10 cellular contexts compared by ENCODE assay signal in genomic region chr14:70664698-70665447, GRCh38. TPM values are rescaled to one million over a fixed set of nuclear protein-coding genes. Genes with fewer than 3 reads are reported as not detected.
A peak's percentile ranks its signal among the peaks of the same experiment; 100 is the strongest.
DNase-seq lines count a peak whose midpoint lies in the region; ATAC-seq and TF ChIP-seq lines count a peak whose summit lies in the region.
"Had no signal": no experiment of that assay in that cellular context is flagged by ENCODE, and none has a peak within 500 bp of the region (broad histone marks: within the 10 kb centered on the region; RNA-seq: fewer than 3 reads in every experiment).

No MANE protein-coding gene starts in this region.

- no peaks in the 10 kb centered on the region for H3K27me3 ChIP-seq in thymus (ENCODE audit: control insufficient read depth, insufficient read depth)

- peaks cover 23% of the 10 kb centered on the region for H3K4me1 ChIP-seq in thymus (ENCODE audit: control insufficient read depth, insufficient read depth, low read length)

- TF ChIP-seq CTCF in GM20000 (IDR thresholded peaks at IDR 0.05; ENCODE audit: extremely low read depth, missing control alignments) = no peak

- H3K4me3 ChIP-seq in thymus (ENCODE audit: low read length) = no peak overlapping the region

- peaks cover 40% of the 10 kb centered on the region for H3K36me3 Mint-ChIP-seq in activated CD4-positive, alpha-beta T cell treated with anti-CD3 and anti-CD28 coated beads, Interleukin-2, amount 10 ng/mL, durations not matched to agents 7 days and 5 days (ENCODE audit: low read depth)
- peaks cover 14% of the 10 kb centered on the region for H3K36me3 Mint-ChIP-seq in activated naive CD8-positive, alpha-beta T cell treated with anti-CD3 and anti-CD28 coated beads for 36 hours

- peak; percentile 7 for ATAC-seq in HG02970 (IDR thresholded peaks at IDR 0.05; ENCODE audit: low FRiP score, unreplicated experiment)
- ATAC-seq: effector memory CD8-positive, alpha-beta T cell had no signal

- no peaks in the 10 kb centered on the region for H3K9me3 ChIP-seq in thymus (ENCODE audit: control insufficient read depth)

- CTCF ChIA-PET in activated CD4-positive, alpha-beta T cell treated with anti-CD3 and anti-CD28 coated beads, Interleukin-2, amount 10 ng/mL, durations not matched to agents 7 days and 5 days (lab: Charles Lee) = interaction anchor here (0.6 kb wide), 1 partner anchor 44 kb away, joined by 5 read pairs; no protein-coding TSS in a partner anchor

- H3K4me1 Mint-ChIP-seq in activated CD4-positive, alpha-beta T cell treated with anti-CD3 and anti-CD28 coated beads, Interleukin-2, amount 10 ng/mL, durations not matched to agents 7 days and 5 days = peaks cover 67% of the 10 kb centered on the region
- H3K4me1 Mint-ChIP-seq in activated naive CD8-positive, alpha-beta T cell treated with anti-CD3 and anti-CD28 coated beads for 36 hours = peaks cover 63% of the 10 kb centered on the region

- POLR2A ChIA-PET in activated CD4-positive, alpha-beta T cell treated with anti-CD3 and anti-CD28 coated beads, Interleukin-2, amount 10 ng/mL, durations not matched to agents 7 days and 5 days (lab: Charles Lee) = no interaction called here

- H3K27ac ChIP-seq in thymus (ENCODE audit: low read depth) = peak overlapping the region; percentile 15

- H3K27ac Mint-ChIP-seq in activated CD4-positive, alpha-beta T cell treated with anti-CD3 and anti-CD28 coated beads, Interleukin-2, amount 10 ng/mL, durations not matched to agents 7 days and 5 days = peak overlapping the region; percentile 46
- H3K27ac Mint-ChIP-seq in activated naive CD8-positive, alpha-beta T cell treated with anti-CD3 and anti-CD28 coated beads for 36 hours = peak overlapping the region; percentile 84
- H3K27ac Mint-ChIP-seq: effector memory CD8-positive, alpha-beta T cell had no signal

- no peaks in the 10 kb centered on the region for H3K9me3 Mint-ChIP-seq in activated CD4-positive, alpha-beta T cell treated with anti-CD3 and anti-CD28 coated beads, Interleukin-2, amount 10 ng/mL, durations not matched to agents 7 days and 5 days
- no peaks in the 10 kb centered on the region for H3K9me3 Mint-ChIP-seq in activated naive CD8-positive, alpha-beta T cell treated with anti-CD3 and anti-CD28 coated beads for 36 hours
- H3K9me3 Mint-ChIP-seq: effector memory CD8-positive, alpha-beta T cell had no signal

- no peak overlapping the region for H3K4me3 Mint-ChIP-seq in activated CD4-positive, alpha-beta T cell treated with anti-CD3 and anti-CD28 coated beads, Interleukin-2, amount 10 ng/mL, durations not matched to agents 7 days and 5 days
- no peak overlapping the region for H3K4me3 Mint-ChIP-seq in activated naive CD8-positive, alpha-beta T cell treated with anti-CD3 and anti-CD28 coated beads for 36 hours
- H3K4me3 Mint-ChIP-seq: effector memory CD8-positive, alpha-beta T cell had no signal

- no peaks in the 10 kb centered on the region for H3K36me3 ChIP-seq in thymus (ENCODE audit: control insufficient read depth, insufficient read depth)

- H3K27me3 Mint-ChIP-seq in activated CD4-positive, alpha-beta T cell treated with anti-CD3 and anti-CD28 coated beads, Interleukin-2, amount 10 ng/mL, durations not matched to agents 7 days and 5 days = no peaks in the 10 kb centered on the region
- no peaks in the 10 kb centered on the region for H3K27me3 Mint-ChIP-seq in activated naive CD8-positive, alpha-beta T cell treated with anti-CD3 and anti-CD28 coated beads for 36 hours
- H3K27me3 Mint-ChIP-seq: effector memory CD8-positive, alpha-beta T cell had no signal

- 88% methylated on average over 6 of the region's 6 CpGs for WGBS in thymus

- no peak for DNase-seq in activated CD4-positive, alpha-beta T cell treated with anti-CD3 and anti-CD28 coated beads, Interleukin-2, amount 10 ng/mL, durations not matched to agents 7 days and 5 days
- DNase-seq in activated CD4-positive, alpha-beta T cell treated with anti-CD3 and anti-CD28 coated beads for 1 hour = no peak
- no peak for DNase-seq in activated naive CD8-positive, alpha-beta T cell treated with anti-CD3 and anti-CD28 coated beads for 36 hours
- DNase-seq in GM20000 (ENCODE audit: low spot score) (no peak), middle frontal gyrus (ENCODE audit: extremely low spot score, low spot score) (no peak), epidermal melanocyte (ENCODE audit: insufficient read length, low spot score) (no peak)
- DNase-seq: activated CD4-positive, alpha-beta T cell treated with anti-CD3 and anti-CD28 coated beads, Interleukin-2, amount 50 U/mL, for 4 hours; effector memory CD8-positive, alpha-beta T cell had no signal

RNA-seq across cellular contexts. Expression of gene TTC9, which starts 23.2 kb away (rescaled TPM):
- 10 to 100 TPM; 14.8 to 16.7 TPM for total RNA-seq in activated CD4-positive, alpha-beta T cell treated with anti-CD3 and anti-CD28 coated beads, Interleukin-2, amount 10 ng/mL, durations not matched to agents 7 days and 5 days
- 1 to 10 TPM; 4.9 to 5.4 TPM for total RNA-seq in activated naive CD8-positive, alpha-beta T cell treated with anti-CD3 and anti-CD28 coated beads for 36 hours
- polyA plus RNA-seq in thymus = 6.1 TPM
